In the genomic region with DNA sequence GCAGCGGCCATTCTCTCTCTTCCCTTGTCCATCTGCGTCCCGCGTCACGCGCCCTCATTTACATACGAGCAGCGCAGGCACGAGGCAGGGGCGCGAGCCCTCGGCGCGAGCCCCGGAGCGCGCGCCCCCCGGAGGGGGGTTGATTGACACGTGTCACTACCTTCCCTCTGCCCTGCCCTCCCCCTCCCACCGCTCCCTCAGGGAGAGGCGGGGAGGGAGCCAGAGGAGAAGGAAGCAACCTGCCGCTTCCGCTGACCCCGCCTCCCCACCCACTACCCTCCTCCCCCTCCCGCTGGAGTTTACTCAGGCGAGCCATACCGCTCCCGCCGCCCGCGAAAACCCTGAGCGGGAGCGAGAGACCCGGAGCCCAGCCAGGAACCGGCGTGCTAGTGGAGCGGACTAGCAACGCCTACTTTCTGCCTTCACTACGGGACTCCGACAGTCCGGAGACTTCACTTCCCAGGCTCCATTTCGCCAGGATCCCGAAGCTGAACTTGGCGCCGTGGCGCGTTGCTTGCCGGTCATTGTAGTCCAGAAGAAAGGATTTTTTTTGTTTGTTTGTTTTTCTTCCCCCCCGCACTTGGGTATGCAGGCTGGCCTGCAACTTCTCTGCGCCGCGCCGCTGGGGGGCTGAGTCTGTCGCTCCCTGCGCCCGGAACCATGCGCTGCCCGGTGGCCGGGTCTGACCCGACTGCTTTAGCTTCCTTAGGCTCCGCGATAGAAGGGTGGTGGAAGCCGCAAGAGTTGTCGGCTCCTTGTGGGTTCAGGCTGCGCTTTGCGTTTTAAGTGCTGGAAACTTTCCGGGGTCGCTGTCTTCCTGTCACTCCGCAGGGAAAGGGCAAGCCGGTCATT, we compare ENCODE assay signal across 8 cellular contexts. TPM values are rescaled to one million over a fixed set of nuclear protein-coding genes. Genes with fewer than 3 reads are reported as not detected.
DNase-seq lines count a peak whose midpoint lies in the region; ATAC-seq and TF ChIP-seq lines count a peak whose summit lies in the region.

Gene LCORL (minus strand): TSS at position 36 of the 852 bp plus-strand sequence. CDS start 4 bp downstream, at position 32.

- H3K27ac ChIP-seq in PC-3 (ENCODE audit: low read length) (peak within 1 kb of the TSS; percentile 43), esophagus (ENCODE audit: low read depth in 2 of 2, low read length in 1 of 2) (peak within 1 kb of the TSS; percentile 93 to 96)

- no peaks in the 10 kb centered on the region for H3F3A ChIP-seq in PC-3 (ENCODE audit: low read length, unreplicated experiment)

- peak; percentile 76 for ATAC-seq in GM21576 (IDR thresholded peaks at IDR 0.05; ENCODE audit: unreplicated experiment)
- peak; percentile 81 for ATAC-seq in PC-3
- peak; percentile 83 to 85 for ATAC-seq in activated T-cell treated with anti-CD3 and anti-CD28 coated beads, Interleukin-2, amount 50 U/mL, for 4 hours

- H3K9me3 ChIP-seq in PC-3 (ENCODE audit: low read length), result no peaks in the 10 kb centered on the region
- H3K9me3 ChIP-seq in esophagus (ENCODE audit: control insufficient read depth in 2 of 2, insufficient read depth in 1 of 2, low read depth in 1 of 2, low read length in 1 of 2), result no peaks in the 10 kb centered on the region
- H3K9me3 ChIP-seq in mucosa of stomach (ENCODE audit: control insufficient read depth, low read length), result no peaks in the 10 kb centered on the region

- H3K9ac ChIP-seq in PC-3 (ENCODE audit: low read length) (peak within 1 kb of the TSS; percentile 70), mucosa of stomach (ENCODE audit: low read length) (peak within 1 kb of the TSS; percentile 24)

- TF ChIP-seq RAD21 in Ishikawa (IDR thresholded peaks at IDR 0.05; ENCODE audit: low read depth), result no peak

- TF ChIP-seq EP300 in Ishikawa (IDR thresholded peaks at IDR 0.05; ENCODE audit: borderline replicate concordance), result no peak

- WGBS in esophagus, 2 donors, result 1% methylated on average over 64 to 71 of the region's 71 CpGs

- DNase-seq in DMS153 treated with DMSO at 0.1 percent for 48 hours (lab: John Stamatoyannopoulos, UW; ENCODE audit: unreplicated experiment) (peak; percentile 77), PC-3 (peak; percentile 91)
- peak; percentile 77 for DNase-seq in activated T-cell treated with anti-CD3 and anti-CD28 coated beads, Interleukin-2, amount 50 U/mL, for 4 hours
- peak; percentile 67 to 72 for DNase-seq in stimulated activated CD8-positive, alpha-beta memory T cell treated with anti-CD3 and anti-CD28 coated beads, Interleukin-7, amount 100 ng/mL, for 1 hour (ENCODE audit: low read depth in 2 of 2)

- no TSS peak for BruUV-seq in PC-3 (replicated peaks; lab: Mats Ljungman, UMichigan)

- peak within 1 kb of the TSS; percentile 99 for H2AFZ ChIP-seq in PC-3 (ENCODE audit: low read length)

- H3K4me1 Mint-ChIP-seq in activated T-cell treated with anti-CD3 and anti-CD28 coated beads, Interleukin-2, amount 50 U/mL, for 4 hours (ENCODE audit: low read depth), result peaks cover 24% of the 10 kb centered on the region

- no peaks in the 10 kb centered on the region for H3K27me3 ChIP-seq in PC-3 (ENCODE audit: low read length)
- no peaks in the 10 kb centered on the region for H3K27me3 ChIP-seq in esophagus (ENCODE audit: control insufficient read depth in 1 of 2, insufficient read depth in 2 of 2, low read length in 2 of 2)
- H3K27me3 ChIP-seq in mucosa of stomach (ENCODE audit: control insufficient read depth, insufficient read depth, low read length), result no peaks in the 10 kb centered on the region

- CTCF ChIA-PET in PC-3 (lab: Charles Lee), result no interaction called here

- peaks cover 37% of the 10 kb centered on the region for H3K79me2 ChIP-seq in PC-3 (ENCODE audit: low read length)

- peak within 1 kb of the TSS; percentile 98 for H3K4me2 ChIP-seq in PC-3 (ENCODE audit: low read length)

- TF ChIP-seq CTCF in PC-3 (conservative IDR thresholded peaks at IDR 0.05; ENCODE audit: low read depth, low read length), result no peak

- H3K36me3 ChIP-seq in PC-3 (ENCODE audit: low read depth, low read length), result no peaks in the 10 kb centered on the region
- no peaks in the 10 kb centered on the region for H3K36me3 ChIP-seq in esophagus (ENCODE audit: control insufficient read depth in 2 of 2, insufficient read depth in 2 of 2, low read length in 1 of 2)
- no peaks in the 10 kb centered on the region for H3K36me3 ChIP-seq in mucosa of stomach (ENCODE audit: control insufficient read depth, insufficient read depth, low read length)

- H3K4me1 ChIP-seq in PC-3 (ENCODE audit: insufficient read depth, low read length), result peaks cover 5% of the 10 kb centered on the region; the same call in 1 of the 2 replicates
- no peaks in the 10 kb centered on the region for H3K4me1 ChIP-seq in esophagus (ENCODE audit: control insufficient read depth in 2 of 2, insufficient read depth in 2 of 2, low read length in 1 of 2)
- peaks cover 10% of the 10 kb centered on the region for H3K4me1 ChIP-seq in mucosa of stomach (ENCODE audit: control insufficient read depth, insufficient read depth, low read length)

- peaks cover 21% of the 10 kb centered on the region for H3K27me3 Mint-ChIP-seq in activated T-cell treated with anti-CD3 and anti-CD28 coated beads, Interleukin-2, amount 50 U/mL, for 4 hours (ENCODE audit: low read depth)

- peak within 1 kb of the TSS; percentile 91 for H3K4me3 Mint-ChIP-seq in activated T-cell treated with anti-CD3 and anti-CD28 coated beads, Interleukin-2, amount 50 U/mL, for 4 hours

- H3K4me3 ChIP-seq in PC-3 (ENCODE audit: low read length) (peak within 1 kb of the TSS; percentile 98), esophagus (ENCODE audit: low read depth in 1 of 2, low read length in 2 of 2) (peak within 1 kb of the TSS; percentile 91 to 92), mucosa of stomach (ENCODE audit: low read length) (peak within 1 kb of the TSS; percentile 69)

- H3K9me2 ChIP-seq in PC-3 (replicated peaks; ENCODE audit: low read length), result no peaks in the 10 kb centered on the region

- H4K20me1 ChIP-seq in PC-3 (ENCODE audit: low read length), result peaks cover 13% of the 10 kb centered on the region; the same call in 1 of the 2 replicates

- intact Hi-C loops in PC-3 (cut with micrococcal nuclease), result loop anchor here (1.0 to 2.0 kb wide), 2 partner anchors 205 to 210 kb away; no protein-coding TSS in a partner anchor

- POLR2A ChIA-PET in PC-3 (lab: Charles Lee; ENCODE audit: unreplicated experiment), result no interaction called here

- no peaks in the 10 kb centered on the region for H3K36me3 Mint-ChIP-seq in activated T-cell treated with anti-CD3 and anti-CD28 coated beads, Interleukin-2, amount 50 U/mL, for 4 hours (ENCODE audit: insufficient read depth)

- no peaks in the 10 kb centered on the region for H3K9me3 Mint-ChIP-seq in activated T-cell treated with anti-CD3 and anti-CD28 coated beads, Interleukin-2, amount 50 U/mL, for 4 hours

TF ChIP-seq in Ishikawa, 13 proteins besides CTCF, POLR2A, EP300 and RAD21:
- TF ChIP-seq YY1 (IDR thresholded peaks at IDR 0.05; ENCODE audit: low read depth), result peak; percentile 88
- TF ChIP-seq, protein P1, sequence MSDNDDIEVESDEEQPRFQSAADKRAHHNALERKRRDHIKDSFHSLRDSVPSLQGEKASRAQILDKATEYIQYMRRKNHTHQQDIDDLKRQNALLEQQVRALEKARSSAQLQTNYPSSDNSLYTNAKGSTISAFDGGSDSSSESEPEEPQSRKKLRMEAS (IDR thresholded peaks at IDR 0.05), result peak; percentile 53
- TF ChIP-seq ZBTB7A (IDR thresholded peaks at IDR 0.05; ENCODE audit: low read depth), result 0 out of 2 replicates have a peak, but pooled peaks have one; percentile 24
- TF ChIP-seq TCF12 (IDR thresholded peaks at IDR 0.05; ENCODE audit: low read depth), result no peak
- TF ChIP-seq EGR1 (IDR thresholded peaks at IDR 0.05), result no peak
- TF ChIP-seq, protein P2, sequence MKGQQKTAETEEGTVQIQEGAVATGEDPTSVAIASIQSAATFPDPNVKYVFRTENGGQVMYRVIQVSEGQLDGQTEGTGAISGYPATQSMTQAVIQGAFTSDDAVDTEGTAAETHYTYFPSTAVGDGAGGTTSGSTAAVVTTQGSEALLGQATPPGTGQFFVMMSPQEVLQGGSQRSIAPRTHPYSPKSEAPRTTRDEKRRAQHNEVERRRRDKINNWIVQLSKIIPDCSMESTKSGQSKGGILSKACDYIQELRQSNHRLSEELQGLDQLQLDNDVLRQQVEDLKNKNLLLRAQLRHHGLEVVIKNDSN (IDR thresholded peaks at IDR 0.05), result peak; percentile 78
- TF ChIP-seq FOXM1 (IDR thresholded peaks at IDR 0.05; ENCODE audit: borderline replicate concordance, low read depth), result no peak
- TF ChIP-seq TAF1 (IDR thresholded peaks at IDR 0.05; ENCODE audit: low read depth), result peak; percentile 60; the same call in 1 of the 2 replicates
- peak; percentile 49; the same call in 1 of the 2 replicates for TF ChIP-seq CREB1 (IDR thresholded peaks at IDR 0.05; ENCODE audit: low read depth)
- no peak for TF ChIP-seq CEBPB (IDR thresholded peaks at IDR 0.05)
- peak; percentile 11; the same call in 1 of the 2 replicates for TF ChIP-seq TEAD4 (IDR thresholded peaks at IDR 0.05)

RNA-seq across cellular contexts. Expression of gene LCORL, which starts in this region (rescaled TPM):
- total RNA-seq in PC-3 (2014; rRNA removed), result 2.9 and 3.7 TPM in 2 replicates
- total RNA-seq in activated T-cell treated with anti-CD3 and anti-CD28 coated beads, Interleukin-2, amount 50 U/mL, for 4 hours, result 1 to 10 TPM; 5.7 to 6.6 (median 5.7) TPM
- polyA plus RNA-seq in esophagus, result 1 to 10 TPM; 1.8 to 2.1 TPM

Comparison
In these comparisons a context has a peak if more than half of its experiments do, and no peak if none do; other contexts are left out.
1. Peak in every context shown above with its lines: DNase-seq, ATAC-seq, H3K4me3 ChIP-seq and H3K27ac ChIP-seq.